Comparison of ENCODE assay signal across 10 cellular contexts in the genomic region with DNA sequence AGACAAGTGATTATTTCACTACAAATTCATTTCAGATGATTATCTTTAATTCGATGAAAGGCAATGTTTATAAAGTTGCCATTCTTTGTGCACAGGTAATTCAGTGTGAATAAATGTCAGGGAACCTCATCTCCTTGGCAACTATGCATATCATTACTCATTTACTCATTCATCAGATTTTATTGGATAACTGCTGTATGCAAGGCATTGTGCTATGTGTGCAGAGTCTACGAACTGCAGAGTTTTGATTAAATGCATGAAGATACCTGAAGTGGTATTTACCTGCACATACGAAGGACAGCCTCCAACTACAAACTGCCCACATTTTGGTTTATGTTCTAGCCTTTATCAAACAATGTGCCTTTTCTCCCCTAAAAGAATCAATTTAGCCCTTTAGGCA. TPM values are rescaled to one million over a fixed set of nuclear protein-coding genes. Genes with fewer than 3 reads are reported as not detected.
DNase-seq lines count a peak whose midpoint lies in the region; ATAC-seq and TF ChIP-seq lines count a peak whose summit lies in the region.
"Had no signal": no experiment of that assay in that cellular context is flagged by ENCODE, and none has a peak within 500 bp of the region (broad histone marks: within the 10 kb centered on the region; RNA-seq: fewer than 3 reads in every experiment).

No MANE protein-coding gene starts in this region.

- H3K4me1 ChIP-seq in heart left ventricle (peaks cover 6 to 60% (median 46%) of the 10 kb centered on the region in 12 donors), mesodermal cell (ENCODE audit: control insufficient read depth, insufficient read depth, low read length, poor library complexity, severe bottlenecking) (peaks cover 35% of the 10 kb centered on the region), urinary bladder (ENCODE audit: insufficient read depth) (no peaks in the 10 kb centered on the region)

- TF ChIP-seq CTCF in heart left ventricle (IDR thresholded peaks at IDR 0.05) (no peak), chondrocyte (IDR thresholded peaks at IDR 0.05) (no peak)

- peak overlapping the region in 11 of 12 donors; percentile 91 to 99 (median 97) for H3K27ac ChIP-seq in heart left ventricle
- no peak overlapping the region for H3K27ac ChIP-seq in mesodermal cell (ENCODE audit: low read depth, low read length, severe bottlenecking)
- H3K27ac ChIP-seq in urinary bladder (ENCODE audit: low read depth) = no peak overlapping the region

- H3K36me3 Mint-ChIP-seq in chondrocyte (ENCODE audit: low read depth) = peaks cover 13% of the 10 kb centered on the region
- H3K36me3 Mint-ChIP-seq: activated naive CD8-positive, alpha-beta T cell had no signal

- peaks cover 61% of the 10 kb centered on the region for H3K4me1 Mint-ChIP-seq in chondrocyte (ENCODE audit: low read depth)

- H3K9me3 Mint-ChIP-seq in chondrocyte (ENCODE audit: low read depth) = no peaks in the 10 kb centered on the region

- H3K36me3 ChIP-seq in heart left ventricle (no peaks in the 10 kb centered on the region), mesodermal cell (ENCODE audit: control insufficient read depth, insufficient read depth, low read length) (peaks cover 39% of the 10 kb centered on the region), urinary bladder (ENCODE audit: insufficient read depth) (no peaks in the 10 kb centered on the region)

- no peak for TF ChIP-seq POLR2A in heart left ventricle (IDR thresholded peaks at IDR 0.05)

- H3K4me3 ChIP-seq in heart left ventricle (peak overlapping the region in 11 of 12 donors; percentile 68 to 88 (median 81)), mesodermal cell (ENCODE audit: extremely low read depth, insufficient read depth, low read length, poor library complexity, severe bottlenecking) (peak overlapping the region; percentile 73), urinary bladder (ENCODE audit: low read depth, low read length) (peak overlapping the region; percentile 72)

- DNase-seq in heart left ventricle (no peak), left cardiac atrium (no peak), chondrocyte (ENCODE audit: low spot score) (no peak), ureter (ENCODE audit: low spot score) (no peak)
- DNase-seq: T-helper 9 cell had no signal

- H3K9me3 ChIP-seq in heart left ventricle (no peaks in the 10 kb centered on the region), mesodermal cell (ENCODE audit: control insufficient read depth, low read length) (no peaks in the 10 kb centered on the region)

- peaks cover 0 to 17% (median 0%) of the 10 kb centered on the region in 9 donors for H3K27me3 ChIP-seq in heart left ventricle

- no peak for ATAC-seq in heart left ventricle
- ATAC-seq in left cardiac atrium = no peak
- ATAC-seq in GM18867 (IDR thresholded peaks at IDR 0.05; ENCODE audit: unreplicated experiment) = no peak
- no peak for ATAC-seq in GM18909 (IDR thresholded peaks at IDR 0.05; ENCODE audit: poor library complexity, unreplicated experiment)

- intact Hi-C loops in heart left ventricle (cut with DNase I) (loop anchor here in 5 of 10 donors (10.0 kb wide), 5 partner anchors 59 to 679 kb away; no protein-coding TSS in a partner anchor), left cardiac atrium (cut with DNase I) (loop anchor here in 1 of 2 donors (10.0 kb wide), 1 partner anchor 889 kb away; no protein-coding TSS in a partner anchor)

- peak overlapping the region; percentile 98 for H3K27ac Mint-ChIP-seq in chondrocyte (ENCODE audit: unreplicated experiment)
- H3K27ac Mint-ChIP-seq: activated naive CD8-positive, alpha-beta T cell had no signal

- WGBS in heart left ventricle, 4 donors = 48 to 61% (median 49%) methylated on average over 3 of the region's 3 CpGs
- 100% methylated on average over 1 of the region's 3 CpGs; no CpG with 5 or more reads in 1 of the 2 experiments for WGBS in mesodermal cell (ENCODE audit: insufficient coverage in 2 of 2), 2 experiments
- WGBS in urinary bladder = 48% methylated on average over 3 of the region's 3 CpGs

- H3K4me3 Mint-ChIP-seq in chondrocyte (ENCODE audit: unreplicated experiment) = peak overlapping the region; percentile 99
- H3K4me3 Mint-ChIP-seq: activated naive CD8-positive, alpha-beta T cell had no signal

- no peaks in the 10 kb centered on the region for H3K27me3 Mint-ChIP-seq in chondrocyte (ENCODE audit: low read depth)

RNA-seq across cellular contexts. Expression of a gene that starts 3.5 kb away (rescaled TPM):
- total RNA-seq in heart left ventricle (10 to 100 TPM; 16.8 to 40.1 (median 30.2) TPM), left cardiac atrium (10 to 100 TPM; 18.5 to 29.2 TPM), chondrocyte (65.1 to 125 TPM (median 124 TPM) in 3 replicates), urinary bladder (139 TPM), ureter (63.5 TPM)
- polyA plus RNA-seq in heart left ventricle (10 to 100 TPM; 17.1 to 30.6 TPM), urinary bladder (45.0 TPM)
- polyA plus RNA-seq in mesodermal cell (2013, experiment 1 of 2) = 41.8 TPM
- polyA plus RNA-seq in mesodermal cell (2013, experiment 2 of 2) = 44.6 TPM

Comparison
In these comparisons a context has a peak if more than half of its experiments do, and no peak if none do; other contexts are left out.
1. H3K27ac ChIP-seq: peak in heart left ventricle (11 of 12); none in mesodermal cell (single experiment) and urinary bladder (single experiment).
2. Peak in every context shown above with its lines, with median percentiles within 50 percentile points of each other: H3K4me3 ChIP-seq.